In the genomic region with DNA sequence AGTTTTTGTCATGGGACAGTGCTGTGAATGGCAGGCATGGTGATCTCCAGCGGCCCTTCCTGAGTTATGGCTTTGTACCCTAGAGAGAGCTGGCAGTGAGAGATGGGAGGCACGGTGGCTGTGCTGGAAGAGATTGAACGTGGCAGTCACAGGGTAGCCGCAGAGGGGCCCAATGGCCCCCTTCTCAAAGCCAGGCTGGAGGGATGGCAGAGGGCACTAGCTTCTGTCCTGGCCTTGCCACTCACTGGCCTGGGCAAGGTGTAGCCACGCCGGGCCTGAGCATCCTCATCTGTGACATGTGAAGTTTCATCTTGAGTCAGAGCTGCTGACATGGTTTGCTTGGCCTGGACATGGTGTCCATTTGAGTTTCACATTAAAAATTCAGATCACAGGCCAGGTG, we compare ENCODE assay signal across 16 cellular contexts. TPM values are rescaled to one million over a fixed set of nuclear protein-coding genes. Genes with fewer than 3 reads are reported as not detected.
DNase-seq lines count a peak whose midpoint lies in the region; ATAC-seq, FAIRE-seq and TF ChIP-seq lines count a peak whose summit lies in the region.
"Had no signal": no experiment of that assay in that cellular context is flagged by ENCODE, and none has a peak within 500 bp of the region (broad histone marks: within the 10 kb centered on the region; RNA-seq: fewer than 3 reads in every experiment).

No MANE protein-coding gene starts in this region.

- TF ChIP-seq EP300 in GM12878 (IDR thresholded peaks at IDR 0.05; ENCODE audit: borderline replicate concordance in 1 of 2, control insufficient read depth in 1 of 2, low read depth in 2 of 2, low read length in 2 of 2): no peak

- TF ChIP-seq RAD21 in GM12878 (IDR thresholded peaks at IDR 0.05; ENCODE audit: insufficient read depth, low read depth, low read length): no peak

- H3K4me1 ChIP-seq in GM12878 (ENCODE audit: control insufficient read depth, insufficient read depth, low read length) (peaks cover 7% of the 10 kb centered on the region; the same call in 1 of the 2 replicates), spleen (peaks cover 0 to 14% (median 8%) of the 10 kb centered on the region in 6 donors)

- H4K20me1 ChIP-seq in GM12878 (ENCODE audit: control insufficient read depth, insufficient read depth): no peaks in the 10 kb centered on the region

- FAIRE-seq in GM12878 (lab: Jason Lieb, UNC): no peak
- FAIRE-seq: GM18507 had no signal

- TF ChIP-seq POLR2A in GM12878 (IDR thresholded peaks at IDR 0.05; ENCODE audit: low read depth, low read length): no peak
- TF ChIP-seq POLR2A in spleen (IDR thresholded peaks at IDR 0.05): no peak

- no peak for ATAC-seq in Right ventricle myocardium inferior
- ATAC-seq in left ventricle myocardium superior: no peak
- 0 out of 3 replicates have a peak, but pooled peaks have one; percentile 12 for ATAC-seq in GM12878

- SMC1A ChIA-PET in GM12878 (lab: Charles Lee; ENCODE audit: uncharacterized antibody, unreplicated experiment): interaction anchor here (1.9 to 4.4 kb wide), 2 partner anchors 12 to 70 kb away, joined by 5 to 38 read pairs; no protein-coding TSS in a partner anchor

- intact Hi-C loops in Right ventricle myocardium inferior (cut with DNase I) (loop anchor here (5.0 kb wide), 1 partner anchor 47 kb away; no protein-coding TSS in a partner anchor), left ventricle myocardium superior (cut with micrococcal nuclease) (no loop called here), GM12878 (cut with micrococcal nuclease; ENCODE audit: unreplicated experiment) (no loop called here), spleen (cut with DNase I; ENCODE audit: low total_unique reads) (no loop called here)

- H3K27ac ChIP-seq in GM12878 (ENCODE audit: control insufficient read depth, insufficient read depth) (no peak overlapping the region), spleen (no peak overlapping the region)

- no peak overlapping the region for H2AFZ ChIP-seq in GM12878 (ENCODE audit: control insufficient read depth, low read depth, low read length)
- H2AFZ ChIP-seq: GM23338 had no signal

- H3K36me3 ChIP-seq in GM12878 (ENCODE audit: control insufficient read depth in 2 of 2, insufficient read depth in 2 of 2, low read length in 1 of 2): peaks cover 8 to 11% of the 10 kb centered on the region in 2 experiments; a peak in 3 of 4 replicates
- H3K36me3 ChIP-seq in spleen: peaks cover 5 to 66% (median 40%) of the 10 kb centered on the region in 6 donors

- RAD21 ChIA-PET in GM12878 (lab: Charles Lee; ENCODE audit: unreplicated experiment): interaction anchor here (2.0 to 5.6 kb wide), 2 partner anchors 50 to 70 kb away, joined by 4 to 53 read pairs; no protein-coding TSS in a partner anchor

- no peak overlapping the region for H3K9ac ChIP-seq in GM12878 (ENCODE audit: control insufficient read depth, insufficient read depth, low read length)

- POLR2A ChIA-PET in GM12878 (lab: Charles Lee): no interaction called here

- BruUV-seq in GM12878 (replicated peaks; lab: Mats Ljungman, UMichigan): no TSS peak

- peak; percentile 9 for DNase-seq in Right ventricle myocardium inferior (ENCODE audit: missing footprints)
- no peak for DNase-seq in left ventricle myocardium superior
- DNase-seq in GM12878 (ENCODE audit: low read depth, low spot score): no peak
- peak; percentile 58 for DNase-seq in spleen
- DNase-seq in AG08396 (ENCODE audit: low spot score): no peak
- DNase-seq in activated T-cell treated with anti-CD3 and anti-CD28 coated beads, Interleukin-2, amount 50 U/mL, for 48 hours: no peak
- DNase-seq: AML-193; Caco-2; CD8-positive, alpha-beta memory T cell; DND-41; GF-D8 had no signal

- CTCF ChIA-PET in GM12878 (lab: Yijun Ruan, JAX): interaction anchor here (1.3 to 8.1 kb wide), 5 partner anchors 11 to 104 kb away, joined by 4 to 124 read pairs (median 9); partner anchors contain the start of genes CD19 and SH2B1

- H3K9me3 ChIP-seq in GM12878 (replicated peaks; ENCODE audit: control insufficient read depth, insufficient read depth, low read length): no peaks in the 10 kb centered on the region
- no peaks in the 10 kb centered on the region for H3K9me3 ChIP-seq in spleen
- H3K9me3 ChIP-seq: BLaER1, Caco-2, HAP-1 had no signal

- WGBS in GM12878 (ENCODE audit: insufficient coverage, insufficient replicate concordance, low lambda C conversion rate, missing lambda C conversion rate): 72% methylated on average over 6 of the region's 6 CpGs
- 86 to 96% (median 89%) methylated on average over 4 to 6 of the region's 6 CpGs for WGBS in spleen, 5 donors

- H3K4me3 ChIP-seq in GM12878 (no peak overlapping the region), spleen (no peak overlapping the region)
- H3K4me3 ChIP-seq: BLaER1, GM23338, HAP-1 had no signal

- H3K4me2 ChIP-seq in GM12878 (ENCODE audit: control insufficient read depth, insufficient read depth): no peak overlapping the region
- H3K4me2 ChIP-seq: BLaER1, GM23338 had no signal

- no peaks in the 10 kb centered on the region for H3K79me2 ChIP-seq in GM12878 (ENCODE audit: control insufficient read depth, insufficient read depth, low read length)

- H3K27me3 ChIP-seq in GM12878 (replicated peaks in 1 of 2; ENCODE audit: control insufficient read depth in 2 of 2, insufficient read depth in 2 of 2, low read length in 1 of 2): no peaks in the 10 kb centered on the region
- no peaks in the 10 kb centered on the region for H3K27me3 ChIP-seq in spleen (replicated peaks in 1 of 7)
- H3K27me3 ChIP-seq: BLaER1 had no signal

- in situ Hi-C loops in GM12878 (cut with MboI): no loop called here

- TF ChIP-seq CTCF in GM12878 (IDR thresholded peaks at IDR 0.05 in 2 of 3, conservative IDR thresholded peaks at IDR 0.05 in 1 of 3; ENCODE audit: control insufficient read depth in 2 of 3, extremely low read depth in 1 of 3, insufficient read depth in 1 of 3, low read depth in 3 of 3, low read length in 3 of 3) (no peak), spleen (IDR thresholded peaks at IDR 0.05 in 8 of 11, conservative IDR thresholded peaks at IDR 0.05 in 3 of 11) (no peak)

RNA-seq across cellular contexts. Expression of gene ATP2A1, which starts 3.9 kb away (rescaled TPM):
- total RNA-seq in Right ventricle myocardium inferior: 0.11 TPM
- 0.45 TPM for total RNA-seq in left ventricle myocardium superior
- 1.7 and 4.7 TPM in 2 replicates for total RNA-seq in GM12878 (2013; cell fraction: nucleolus; rRNA removed)
- total RNA-seq in GM12878 (2014; rRNA removed): 0.28 and 0.38 TPM in 2 replicates
- total RNA-seq in GM12878 (2014; rRNA removed; fragmentation: Illumina TruSeq; extraction: Trizol): 0.28 and 1.6 TPM in 2 replicates
- 0.96 and 1.1 TPM in 2 replicates for total RNA-seq in GM12878 (2021)
- 0.81 TPM for polyA plus RNA-seq in GM12878 (2011; ENCODE audit: low read depth)
- 0.35 and 0.62 TPM in 2 replicates for polyA plus RNA-seq in GM12878 (2011; rRNA removed)
- 0.77 and 0.79 TPM in 2 replicates for polyA plus RNA-seq in GM12878 (2011; cell fraction: cytosol; rRNA removed)
- polyA plus RNA-seq in GM12878 (2011; cell fraction: nucleus; rRNA removed): 7.5 and 32.6 TPM in 2 replicates
- 1.8 and 2.3 TPM in 2 replicates for polyA plus RNA-seq in GM12878 (2012)
- 0.54 and 1.8 TPM in 2 replicates for polyA plus RNA-seq in GM12878 (2014; fragmentation: Illumina TruSeq; extraction: Trizol)
- polyA plus RNA-seq in GM12878 (2014; fragmentation: Nextera tagmentation; extraction: Ambion mirVana): under 1 TPM; 0.13 to 0.37 TPM
- 0.77 and 1.3 TPM in 2 replicates for polyA plus RNA-seq in GM12878 (2014; rRNA removed)
- polyA plus RNA-seq in GM12878 (2016; fragmentation: Nextera tagmentation; extraction: Ambion mirVana): 1 to 10 TPM; 1.5 to 1.7 TPM
- polyA minus RNA-seq in GM12878 (2011; rRNA and poly(A)+ RNA removed): 0.29 and 0.88 TPM in 2 replicates
- polyA minus RNA-seq in GM12878 (2011; cell fraction: cytosol; rRNA and poly(A)+ RNA removed): 1.5 TPM in 1 of 2 replicates, not detected in the other
- 0.97 and 1.2 TPM in 2 replicates for polyA minus RNA-seq in GM12878 (2011; cell fraction: nucleus; rRNA and poly(A)+ RNA removed)
- total RNA-seq in spleen: 1 to 10 TPM in 2 of 7 donors, under 1 TPM in 3, not detected in 2; 0.26 to 1.5 (median 0.82) TPM
- under 1 TPM; 0.33 to 0.46 (median 0.42) TPM for polyA plus RNA-seq in spleen
- total RNA-seq: HT1080 had no signal
- polyA plus RNA-seq: CD8-positive, alpha-beta memory T cell had no signal

RNA-seq across cellular contexts. Expression of gene SH2B1, which starts 10.8 kb away (rescaled TPM):
- 41.3 TPM for total RNA-seq in Right ventricle myocardium inferior
- total RNA-seq in left ventricle myocardium superior: 46.1 TPM
- 35.6 and 42.0 TPM in 2 replicates for total RNA-seq in GM12878 (2013; cell fraction: nucleolus; rRNA removed)
- total RNA-seq in GM12878 (2014; rRNA removed): 18.4 and 18.5 TPM in 2 replicates
- 9.8 and 10.6 TPM in 2 replicates for total RNA-seq in GM12878 (2014; rRNA removed; fragmentation: Illumina TruSeq; extraction: Trizol)
- 34.9 and 42.1 TPM in 2 replicates for total RNA-seq in GM12878 (2021)
- 20.4 TPM for polyA plus RNA-seq in GM12878 (2011; ENCODE audit: low read depth)
- polyA plus RNA-seq in GM12878 (2011; rRNA removed): 6.7 and 17.8 TPM in 2 replicates
- 18.5 and 24.5 TPM in 2 replicates for polyA plus RNA-seq in GM12878 (2011; cell fraction: cytosol; rRNA removed)
- 252 and 297 TPM in 2 replicates for polyA plus RNA-seq in GM12878 (2011; cell fraction: nucleus; rRNA removed)
- polyA plus RNA-seq in GM12878 (2012): 23.9 and 37.6 TPM in 2 replicates
- polyA plus RNA-seq in GM12878 (2014; fragmentation: Illumina TruSeq; extraction: Trizol): 9.9 and 16.6 TPM in 2 replicates
- under 1 TPM; 0.18 to 0.46 TPM for polyA plus RNA-seq in GM12878 (2014; fragmentation: Nextera tagmentation; extraction: Ambion mirVana)
- 34.9 and 44.3 TPM in 2 replicates for polyA plus RNA-seq in GM12878 (2014; rRNA removed)
- polyA plus RNA-seq in GM12878 (2016; fragmentation: Nextera tagmentation; extraction: Ambion mirVana): 1 to 10 TPM; 6.0 to 6.8 TPM
- 2.6 and 11.2 TPM in 2 replicates for polyA minus RNA-seq in GM12878 (2011; rRNA and poly(A)+ RNA removed)
- 6.8 and 8.7 TPM in 2 replicates for polyA minus RNA-seq in GM12878 (2011; cell fraction: cytosol; rRNA and poly(A)+ RNA removed)
- polyA minus RNA-seq in GM12878 (2011; cell fraction: nucleus; rRNA and poly(A)+ RNA removed): 19.3 and 28.2 TPM in 2 replicates
- 10 to 100 TPM; 25.9 to 70.7 (median 60.7) TPM for total RNA-seq in spleen
- polyA plus RNA-seq in spleen: 10 to 100 TPM; 28.1 to 60.8 (median 42.7) TPM

RNA-seq across cellular contexts. Expression of gene TUFM, which starts 28.3 kb away (rescaled TPM):
- total RNA-seq in Right ventricle myocardium inferior (252 TPM), left ventricle myocardium superior (254 TPM), GM12878 (2014; rRNA removed) (245 and 274 TPM in 2 replicates), GM12878 (2014; rRNA removed; fragmentation: Illumina TruSeq; extraction: Trizol) (145 and 161 TPM in 2 replicates), GM12878 (2021) (258 and 260 TPM in 2 replicates), spleen (100 to 1,000 TPM in 5 of 7 donors, 10 to 100 TPM in 2; 76.3 to 136 (median 103) TPM)
- total RNA-seq in GM12878 (2013; cell fraction: nucleolus; rRNA removed): 37.3 and 53.1 TPM in 2 replicates
- 101 TPM for polyA plus RNA-seq in GM12878 (2011; ENCODE audit: low read depth)
- polyA plus RNA-seq in GM12878 (2011; rRNA removed) (68.9 and 117 TPM in 2 replicates), GM12878 (2014; fragmentation: Illumina TruSeq; extraction: Trizol) (92.2 and 172 TPM in 2 replicates), GM12878 (2014; fragmentation: Nextera tagmentation; extraction: Ambion mirVana) (100 to 1,000 TPM in 1 of 2 experiments, 10 to 100 TPM in 1; 23.4 to 101 TPM), GM12878 (2014; rRNA removed) (191 and 231 TPM in 2 replicates), GM12878 (2016; fragmentation: Nextera tagmentation; extraction: Ambion mirVana) (100 to 1,000 TPM; 336 to 354 TPM), spleen (100 to 1,000 TPM; 182 to 194 (median 190) TPM)
- polyA plus RNA-seq in GM12878 (2011; cell fraction: cytosol; rRNA removed): 134 and 152 TPM in 2 replicates
- 285 and 312 TPM in 2 replicates for polyA plus RNA-seq in GM12878 (2011; cell fraction: nucleus; rRNA removed)
- polyA plus RNA-seq in GM12878 (2012): 141 and 149 TPM in 2 replicates
- 44.5 and 58.9 TPM in 2 replicates for polyA minus RNA-seq in GM12878 (2011; rRNA and poly(A)+ RNA removed)
- polyA minus RNA-seq in GM12878 (2011; cell fraction: cytosol; rRNA and poly(A)+ RNA removed): 42.5 and 43.7 TPM in 2 replicates
- 27.7 and 43.2 TPM in 2 replicates for polyA minus RNA-seq in GM12878 (2011; cell fraction: nucleus; rRNA and poly(A)+ RNA removed)

RNA-seq across cellular contexts. Expression of gene RABEP2, which starts 50.6 kb away (rescaled TPM):
- total RNA-seq in Right ventricle myocardium inferior (22.3 TPM), left ventricle myocardium superior (20.5 TPM), GM12878 (2014; rRNA removed) (31.1 and 32.8 TPM in 2 replicates), GM12878 (2014; rRNA removed; fragmentation: Illumina TruSeq; extraction: Trizol) (8.6 and 9.4 TPM in 2 replicates), GM12878 (2021) (25.1 and 29.3 TPM in 2 replicates), spleen (10 to 100 TPM; 43.1 to 82.5 (median 51.0) TPM)
- total RNA-seq in GM12878 (2013; cell fraction: nucleolus; rRNA removed): 57.4 and 73.1 TPM in 2 replicates
- polyA plus RNA-seq in GM12878 (2011; ENCODE audit: low read depth): 5.5 TPM
- polyA plus RNA-seq in GM12878 (2011; rRNA removed) (5.0 and 10.5 TPM in 2 replicates), GM12878 (2014; fragmentation: Illumina TruSeq; extraction: Trizol) (0.22 and 3.1 TPM in 2 replicates), GM12878 (2014; fragmentation: Nextera tagmentation; extraction: Ambion mirVana) (under 1 TPM; 0.47 to 0.69 TPM), GM12878 (2014; rRNA removed) (32.0 and 32.1 TPM in 2 replicates), GM12878 (2016; fragmentation: Nextera tagmentation; extraction: Ambion mirVana) (10 to 100 TPM; 26.8 to 33.2 TPM), spleen (10 to 100 TPM; 40.8 to 90.0 (median 64.5) TPM)
- polyA plus RNA-seq in GM12878 (2011; cell fraction: cytosol; rRNA removed): 13.6 and 23.3 TPM in 2 replicates
- polyA plus RNA-seq in GM12878 (2011; cell fraction: nucleus; rRNA removed): 30.9 and 53.5 TPM in 2 replicates
- polyA plus RNA-seq in GM12878 (2012): 24.6 and 33.2 TPM in 2 replicates
- 5.3 and 12.3 TPM in 2 replicates for polyA minus RNA-seq in GM12878 (2011; rRNA and poly(A)+ RNA removed)
- 4.8 and 6.7 TPM in 2 replicates for polyA minus RNA-seq in GM12878 (2011; cell fraction: cytosol; rRNA and poly(A)+ RNA removed)
- 5.8 and 19.0 TPM in 2 replicates for polyA minus RNA-seq in GM12878 (2011; cell fraction: nucleus; rRNA and poly(A)+ RNA removed)

RNA-seq across cellular contexts. Expression of gene ATXN2L, which starts 51.6 kb away (rescaled TPM):
- total RNA-seq in Right ventricle myocardium inferior (46.3 TPM), left ventricle myocardium superior (55.3 TPM), GM12878 (2014; rRNA removed) (36.7 and 47.7 TPM in 2 replicates), GM12878 (2014; rRNA removed; fragmentation: Illumina TruSeq; extraction: Trizol) (28.8 and 31.2 TPM in 2 replicates), GM12878 (2021) (199 and 210 TPM in 2 replicates), spleen (100 to 1,000 TPM; 113 to 179 (median 161) TPM)
- 161 and 186 TPM in 2 replicates for total RNA-seq in GM12878 (2013; cell fraction: nucleolus; rRNA removed)
- polyA plus RNA-seq in GM12878 (2011; ENCODE audit: low read depth): 60.2 TPM
- polyA plus RNA-seq in GM12878 (2011; rRNA removed) (21.4 and 23.0 TPM in 2 replicates), GM12878 (2014; fragmentation: Illumina TruSeq; extraction: Trizol) (42.5 and 75.3 TPM in 2 replicates), GM12878 (2014; fragmentation: Nextera tagmentation; extraction: Ambion mirVana) (10 to 100 TPM in 1 of 2 experiments, 1 to 10 TPM in 1; 3.5 to 13.2 TPM), GM12878 (2014; rRNA removed) (110 and 126 TPM in 2 replicates), GM12878 (2016; fragmentation: Nextera tagmentation; extraction: Ambion mirVana) (10 to 100 TPM; 74.5 to 86.9 TPM), spleen (10 to 100 TPM; 43.8 to 85.8 (median 61.9) TPM)
- 36.0 and 37.8 TPM in 2 replicates for polyA plus RNA-seq in GM12878 (2011; cell fraction: cytosol; rRNA removed)
- 316 and 416 TPM in 2 replicates for polyA plus RNA-seq in GM12878 (2011; cell fraction: nucleus; rRNA removed)
- polyA plus RNA-seq in GM12878 (2012): 130 and 132 TPM in 2 replicates
- 30.8 and 35.7 TPM in 2 replicates for polyA minus RNA-seq in GM12878 (2011; rRNA and poly(A)+ RNA removed)
- polyA minus RNA-seq in GM12878 (2011; cell fraction: cytosol; rRNA and poly(A)+ RNA removed): 61.2 and 63.1 TPM in 2 replicates
- 52.6 and 100 TPM in 2 replicates for polyA minus RNA-seq in GM12878 (2011; cell fraction: nucleus; rRNA and poly(A)+ RNA removed)

Comparison
In these comparisons a context has a peak if more than half of its experiments do, and no peak if none do; other contexts are left out.
1. DNase-seq: peak in Right ventricle myocardium inferior (single experiment) and spleen (single experiment); none in left ventricle myocardium superior (single experiment), GM12878 (single experiment), AG08396 (single experiment) and activated T-cell treated with anti-CD3 and anti-CD28 coated beads, Interleukin-2, amount 50 U/mL, for 48 hours (0 of 2).